ENCODE assay signal across 1 cellular context in the genomic region with DNA sequence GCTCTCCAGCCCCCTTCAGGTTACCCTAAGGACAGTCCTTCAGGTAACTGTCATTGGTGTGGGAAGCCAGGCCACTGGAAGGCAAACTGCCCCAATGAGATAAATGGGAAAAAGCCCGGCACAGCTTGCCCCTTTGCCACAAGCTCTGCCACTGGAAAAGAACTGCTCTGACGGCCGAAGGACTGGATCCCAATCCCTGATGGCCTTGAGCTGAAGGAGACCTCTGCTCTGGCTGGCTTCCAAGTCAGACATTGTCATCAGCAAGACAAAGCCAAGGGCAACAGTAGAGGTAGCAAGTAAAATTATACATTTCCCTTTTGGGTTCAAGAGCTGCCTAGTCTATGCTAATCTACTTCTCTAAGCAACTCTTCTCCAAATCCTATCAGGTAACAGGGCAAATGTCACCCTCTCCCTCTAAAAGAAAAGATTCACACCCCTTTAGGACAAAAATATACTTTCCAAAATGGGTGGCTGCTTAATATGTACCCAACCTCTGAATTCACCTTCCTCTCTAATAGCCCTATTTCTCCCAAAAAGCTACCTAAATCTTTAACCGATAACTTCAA.
TF ChIP-seq lines count a peak whose summit lies in the region.

No MANE protein-coding gene starts in this region.

TF ChIP-seq in K562, 482 proteins besides CTCF, POLR2A, EP300 and RAD21 (continued from another document and continues in another):
- TF ChIP-seq NR4A1 (CRISPR knock-in tag; IDR thresholded peaks at IDR 0.05) (no peak), NR4A1 (tag; IDR thresholded peaks at IDR 0.05) (no peak), SAFB (IDR thresholded peaks at IDR 0.05; ENCODE audit: borderline replicate concordance, low read depth, low read length) (no peak), ZZZ3 (IDR thresholded peaks at IDR 0.05) (no peak), ESRRA (IDR thresholded peaks at IDR 0.05; ENCODE audit: borderline replicate concordance, low read depth) (peak; percentile 31; the same call in 1 of the 2 replicates), ZNF121 (CRISPR knock-in tag; conservative IDR thresholded peaks at IDR 0.05) (no peak), ZNF239 (CRISPR knock-in tag; IDR thresholded peaks at IDR 0.05) (no peak), TBP (optimal IDR thresholded peaks at IDR 0.05; ENCODE audit: low read depth, low read length) (no peak), ZFP30 (CRISPR knock-in tag; IDR thresholded peaks at IDR 0.05; ENCODE audit: borderline replicate concordance) (no peak), ZBTB34 (CRISPR knock-in tag; IDR thresholded peaks at IDR 0.05) (no peak), SMARCB1 (IDR thresholded peaks at IDR 0.05; ENCODE audit: insufficient read length, low read depth) (no peak), SPI1 (IDR thresholded peaks at IDR 0.05; ENCODE audit: borderline replicate concordance, low read depth, low read length) (no peak), MAZ (CRISPR knock-in tag; conservative IDR thresholded peaks at IDR 0.05 in 1 of 2, IDR thresholded peaks at IDR 0.05 in 1 of 2) (no peak), HDAC1 (IDR thresholded peaks at IDR 0.05) (no peak), KDM5B (IDR thresholded peaks at IDR 0.05; ENCODE audit: insufficient replicate concordance, low read depth, low read length) (no peak), PPARD (CRISPR knock-in tag; IDR thresholded peaks at IDR 0.05) (no peak), CEBPG (CRISPR knock-in tag; IDR thresholded peaks at IDR 0.05) (no peak), CEBPG (tag; conservative IDR thresholded peaks at IDR 0.05 in 1 of 2, IDR thresholded peaks at IDR 0.05 in 1 of 2) (no peak), NFIC (IDR thresholded peaks at IDR 0.05) (peak; percentile 87), BACH1 (tag; IDR thresholded peaks at IDR 0.05) (peak; percentile 78), ZNF263 (CRISPR knock-in tag; IDR thresholded peaks at IDR 0.05; ENCODE audit: borderline replicate concordance) (no peak), RBM34 (IDR thresholded peaks at IDR 0.05; ENCODE audit: borderline replicate concordance, insufficient read depth, low read length) (no peak), TEAD2 (tag; IDR thresholded peaks at IDR 0.05) (no peak), CAMTA2 (CRISPR knock-in tag; conservative IDR thresholded peaks at IDR 0.05) (no peak), FOXP1 (CRISPR knock-in tag; IDR thresholded peaks at IDR 0.05) (no peak), CHD7 (IDR thresholded peaks at IDR 0.05; ENCODE audit: low read depth, low read length) (no peak), GTF2E2 (tag; IDR thresholded peaks at IDR 0.05) (no peak), RAD51 (IDR thresholded peaks at IDR 0.05; ENCODE audit: borderline replicate concordance, low read depth) (no peak), ZNF274 (IDR thresholded peaks at IDR 0.05; ENCODE audit: borderline replicate concordance, low read depth, low read length) (no peak), SMAD4 (CRISPR knock-in tag; conservative IDR thresholded peaks at IDR 0.05) (peak; percentile 53), NFE2 (IDR thresholded peaks at IDR 0.05; ENCODE audit: low read depth) (no peak), CC2D1A (IDR thresholded peaks at IDR 0.05) (no peak), FOXK1 (CRISPR knock-in tag; IDR thresholded peaks at IDR 0.05; ENCODE audit: borderline replicate concordance) (no peak), CHCHD3 (CRISPR knock-in tag; IDR thresholded peaks at IDR 0.05) (no peak), KLF6 (CRISPR knock-in tag; IDR thresholded peaks at IDR 0.05; ENCODE audit: borderline replicate concordance) (no peak), PHB2 (IDR thresholded peaks at IDR 0.05; ENCODE audit: low read depth) (no peak), RFX5 (IDR thresholded peaks at IDR 0.05; ENCODE audit: low read depth, low read length) (no peak)
- TF ChIP-seq, protein P1, sequence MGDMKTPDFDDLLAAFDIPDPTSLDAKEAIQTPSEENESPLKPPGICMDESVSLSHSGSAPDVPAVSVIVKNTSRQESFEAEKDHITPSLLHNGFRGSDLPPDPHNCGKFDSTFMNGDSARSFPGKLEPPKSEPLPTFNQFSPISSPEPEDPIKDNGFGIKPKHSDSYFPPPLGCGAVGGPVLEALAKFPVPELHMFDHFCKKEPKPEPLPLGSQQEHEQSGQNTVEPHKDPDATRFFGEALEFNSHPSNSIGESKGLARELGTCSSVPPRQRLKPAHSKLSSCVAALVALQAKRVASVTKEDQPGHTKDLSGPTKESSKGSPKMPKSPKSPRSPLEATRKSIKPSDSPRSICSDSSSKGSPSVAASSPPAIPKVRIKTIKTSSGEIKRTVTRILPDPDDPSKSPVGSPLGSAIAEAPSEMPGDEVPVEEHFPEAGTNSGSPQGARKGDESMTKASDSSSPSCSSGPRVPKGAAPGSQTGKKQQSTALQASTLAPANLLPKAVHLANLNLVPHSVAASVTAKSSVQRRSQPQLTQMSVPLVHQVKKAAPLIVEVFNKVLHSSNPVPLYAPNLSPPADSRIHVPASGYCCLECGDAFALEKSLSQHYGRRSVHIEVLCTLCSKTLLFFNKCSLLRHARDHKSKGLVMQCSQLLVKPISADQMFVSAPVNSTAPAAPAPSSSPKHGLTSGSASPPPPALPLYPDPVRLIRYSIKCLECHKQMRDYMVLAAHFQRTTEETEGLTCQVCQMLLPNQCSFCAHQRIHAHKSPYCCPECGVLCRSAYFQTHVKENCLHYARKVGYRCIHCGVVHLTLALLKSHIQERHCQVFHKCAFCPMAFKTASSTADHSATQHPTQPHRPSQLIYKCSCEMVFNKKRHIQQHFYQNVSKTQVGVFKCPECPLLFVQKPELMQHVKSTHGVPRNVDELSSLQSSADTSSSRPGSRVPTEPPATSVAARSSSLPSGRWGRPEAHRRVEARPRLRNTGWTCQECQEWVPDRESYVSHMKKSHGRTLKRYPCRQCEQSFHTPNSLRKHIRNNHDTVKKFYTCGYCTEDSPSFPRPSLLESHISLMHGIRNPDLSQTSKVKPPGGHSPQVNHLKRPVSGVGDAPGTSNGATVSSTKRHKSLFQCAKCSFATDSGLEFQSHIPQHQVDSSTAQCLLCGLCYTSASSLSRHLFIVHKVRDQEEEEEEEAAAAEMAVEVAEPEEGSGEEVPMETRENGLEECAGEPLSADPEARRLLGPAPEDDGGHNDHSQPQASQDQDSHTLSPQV (IDR thresholded peaks at IDR 0.05) = peak; percentile 67
- TF ChIP-seq, protein P2, sequence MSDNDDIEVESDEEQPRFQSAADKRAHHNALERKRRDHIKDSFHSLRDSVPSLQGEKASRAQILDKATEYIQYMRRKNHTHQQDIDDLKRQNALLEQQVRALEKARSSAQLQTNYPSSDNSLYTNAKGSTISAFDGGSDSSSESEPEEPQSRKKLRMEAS (CRISPR knock-in tag; IDR thresholded peaks at IDR 0.05) = no peak
- TF ChIP-seq, protein P3, sequence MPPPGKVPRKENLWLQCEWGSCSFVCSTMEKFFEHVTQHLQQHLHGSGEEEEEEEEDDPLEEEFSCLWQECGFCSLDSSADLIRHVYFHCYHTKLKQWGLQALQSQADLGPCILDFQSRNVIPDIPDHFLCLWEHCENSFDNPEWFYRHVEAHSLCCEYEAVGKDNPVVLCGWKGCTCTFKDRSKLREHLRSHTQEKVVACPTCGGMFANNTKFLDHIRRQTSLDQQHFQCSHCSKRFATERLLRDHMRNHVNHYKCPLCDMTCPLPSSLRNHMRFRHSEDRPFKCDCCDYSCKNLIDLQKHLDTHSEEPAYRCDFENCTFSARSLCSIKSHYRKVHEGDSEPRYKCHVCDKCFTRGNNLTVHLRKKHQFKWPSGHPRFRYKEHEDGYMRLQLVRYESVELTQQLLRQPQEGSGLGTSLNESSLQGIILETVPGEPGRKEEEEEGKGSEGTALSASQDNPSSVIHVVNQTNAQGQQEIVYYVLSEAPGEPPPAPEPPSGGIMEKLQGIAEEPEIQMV (tag; conservative IDR thresholded peaks at IDR 0.05; ENCODE audit: low read depth) = no peak
- TF ChIP-seq, protein P4, sequence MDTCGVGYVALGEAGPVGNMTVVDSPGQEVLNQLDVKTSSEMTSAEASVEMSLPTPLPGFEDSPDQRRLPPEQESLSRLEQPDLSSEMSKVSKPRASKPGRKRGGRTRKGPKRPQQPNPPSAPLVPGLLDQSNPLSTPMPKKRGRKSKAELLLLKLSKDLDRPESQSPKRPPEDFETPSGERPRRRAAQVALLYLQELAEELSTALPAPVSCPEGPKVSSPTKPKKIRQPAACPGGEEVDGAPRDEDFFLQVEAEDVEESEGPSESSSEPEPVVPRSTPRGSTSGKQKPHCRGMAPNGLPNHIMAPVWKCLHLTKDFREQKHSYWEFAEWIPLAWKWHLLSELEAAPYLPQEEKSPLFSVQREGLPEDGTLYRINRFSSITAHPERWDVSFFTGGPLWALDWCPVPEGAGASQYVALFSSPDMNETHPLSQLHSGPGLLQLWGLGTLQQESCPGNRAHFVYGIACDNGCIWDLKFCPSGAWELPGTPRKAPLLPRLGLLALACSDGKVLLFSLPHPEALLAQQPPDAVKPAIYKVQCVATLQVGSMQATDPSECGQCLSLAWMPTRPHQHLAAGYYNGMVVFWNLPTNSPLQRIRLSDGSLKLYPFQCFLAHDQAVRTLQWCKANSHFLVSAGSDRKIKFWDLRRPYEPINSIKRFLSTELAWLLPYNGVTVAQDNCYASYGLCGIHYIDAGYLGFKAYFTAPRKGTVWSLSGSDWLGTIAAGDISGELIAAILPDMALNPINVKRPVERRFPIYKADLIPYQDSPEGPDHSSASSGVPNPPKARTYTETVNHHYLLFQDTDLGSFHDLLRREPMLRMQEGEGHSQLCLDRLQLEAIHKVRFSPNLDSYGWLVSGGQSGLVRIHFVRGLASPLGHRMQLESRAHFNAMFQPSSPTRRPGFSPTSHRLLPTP (IDR thresholded peaks at IDR 0.05; ENCODE audit: borderline replicate concordance, extremely low read depth, insufficient read length) = no peak
